In the genomic region with DNA sequence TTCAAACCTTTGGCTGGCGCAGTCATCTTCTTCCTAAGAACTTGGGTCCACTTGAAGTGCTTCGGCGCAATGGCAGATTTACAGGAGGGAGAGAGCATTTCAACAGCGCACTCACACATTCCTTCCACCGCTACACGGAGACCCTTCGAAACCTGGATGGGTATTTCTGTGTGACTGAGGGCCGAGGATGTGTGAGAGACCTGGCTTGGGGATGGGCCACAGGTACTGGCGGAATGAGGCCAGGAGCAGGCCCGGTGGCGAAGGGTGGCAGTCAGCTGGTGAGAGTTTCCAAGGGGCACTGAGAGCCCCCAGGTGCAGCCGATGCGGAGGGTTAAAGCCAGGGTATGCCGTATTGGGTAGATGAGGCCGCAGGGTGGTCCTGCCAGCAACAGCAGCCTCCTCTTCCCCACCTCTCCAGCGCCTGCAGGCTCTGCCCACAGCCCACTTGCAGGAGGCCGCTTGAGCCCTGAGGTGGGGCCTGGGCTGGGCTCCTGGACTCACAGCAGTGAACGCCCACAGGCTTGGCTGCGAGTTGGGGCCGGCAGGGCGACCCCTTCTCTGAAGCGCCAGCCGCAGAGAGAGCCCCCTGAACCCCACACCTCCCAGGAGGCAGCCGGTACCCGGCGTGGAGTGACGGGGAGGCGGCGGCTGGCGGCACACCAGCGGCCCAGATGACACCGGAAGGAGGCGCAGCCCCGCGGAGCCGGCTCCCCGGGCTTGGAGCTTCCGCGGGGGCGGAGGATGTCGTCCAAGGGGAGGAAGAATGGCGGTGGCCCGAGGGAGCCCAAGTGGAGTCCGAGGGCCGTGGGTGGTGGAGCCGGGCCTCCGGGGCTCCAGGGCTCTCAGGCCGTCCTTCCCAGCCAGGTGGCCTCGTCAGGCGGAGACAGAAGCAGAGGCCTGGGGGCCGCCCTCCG, we compare ENCODE assay signal across 8 cellular contexts.
DNase-seq lines count a peak whose midpoint lies in the region; ATAC-seq and TF ChIP-seq lines count a peak whose summit lies in the region.

No MANE protein-coding gene starts in this region.

- CTCF ChIA-PET in CD8-positive, alpha-beta memory T cell (lab: Charles Lee): interaction anchor here (0.7 to 2.8 kb wide), 11 partner anchors 9 to 166 kb away, joined by 3 to 19 read pairs (median 4); no protein-coding TSS in a partner anchor

- no peaks in the 10 kb centered on the region for H3K9me3 ChIP-seq in CD8-positive, alpha-beta memory T cell (ENCODE audit: low read length)
- H3K9me3 ChIP-seq in HAP-1: no peaks in the 10 kb centered on the region

- peak in 3 of 5 donors; percentile 8 to 55 (median 18) for DNase-seq in CD8-positive, alpha-beta memory T cell
- peak; percentile 8 for DNase-seq in M059J (ENCODE audit: low read depth)
- DNase-seq in foreskin keratinocyte: no peak
- no peak for DNase-seq in retinal pigment epithelial cell (ENCODE audit: low read depth)
- no peak for DNase-seq in MV-4-11 (lab: John Stamatoyannopoulos, UW)
- DNase-seq in HAP-1 (ENCODE audit: low spot score in 2 of 2): no peak
- no peak for DNase-seq in G401 (ENCODE audit: low spot score)
- no peak for DNase-seq in activated T-helper 2 cell treated with anti-CD3 and anti-CD28 coated beads, Interferon-gamma antibody, Interleukin-2, Interleukin-4, amounts not matched to agents 10 μg/mL and 5 μg/mL and 100 μg/mL, durations not matched to agents 14 hours and 24 hours and 36 hours (ENCODE audit: low spot score)

- peaks cover 0 to 80% (median 2%) of the 10 kb centered on the region in 3 donors for H3K36me3 Mint-ChIP-seq in CD8-positive, alpha-beta memory T cell
- H3K36me3 Mint-ChIP-seq in activated T-helper 2 cell treated with anti-CD3 and anti-CD28 coated beads, Interferon-gamma antibody, Interleukin-2, Interleukin-4, amounts not matched to agents 10 μg/mL and 5 μg/mL and 100 μg/mL, durations not matched to agents 14 hours and 24 hours and 36 hours (ENCODE audit: low read depth): no peaks in the 10 kb centered on the region

- H3K9me3 Mint-ChIP-seq in CD8-positive, alpha-beta memory T cell: no peaks in the 10 kb centered on the region
- H3K9me3 Mint-ChIP-seq in activated T-helper 2 cell treated with anti-CD3 and anti-CD28 coated beads, Interferon-gamma antibody, Interleukin-2, Interleukin-4, amounts not matched to agents 10 μg/mL and 5 μg/mL and 100 μg/mL, durations not matched to agents 14 hours and 24 hours and 36 hours: no peaks in the 10 kb centered on the region

- ATAC-seq in foreskin keratinocyte: peak; percentile 24

- H3K4me1 ChIP-seq in CD8-positive, alpha-beta memory T cell (ENCODE audit: insufficient read depth, low read length): no peaks in the 10 kb centered on the region
- H3K4me1 ChIP-seq in foreskin keratinocyte (no peaks in the 10 kb centered on the region), HAP-1 (peaks cover 10% of the 10 kb centered on the region)

- H3K27ac Mint-ChIP-seq in CD8-positive, alpha-beta memory T cell: no peak overlapping the region
- H3K27ac Mint-ChIP-seq in activated T-helper 2 cell treated with anti-CD3 and anti-CD28 coated beads, Interferon-gamma antibody, Interleukin-2, Interleukin-4, amounts not matched to agents 10 μg/mL and 5 μg/mL and 100 μg/mL, durations not matched to agents 14 hours and 24 hours and 36 hours: no peak overlapping the region

- peaks cover 7 to 9% (median 8%) of the 10 kb centered on the region in 3 donors for H3K4me1 Mint-ChIP-seq in CD8-positive, alpha-beta memory T cell
- H3K4me1 Mint-ChIP-seq in activated T-helper 2 cell treated with anti-CD3 and anti-CD28 coated beads, Interferon-gamma antibody, Interleukin-2, Interleukin-4, amounts not matched to agents 10 μg/mL and 5 μg/mL and 100 μg/mL, durations not matched to agents 14 hours and 24 hours and 36 hours (ENCODE audit: low read depth): no peaks in the 10 kb centered on the region

- in situ Hi-C loops in HAP-1 (cut with MboI; ENCODE audit: low sequenced_read_pairs) (no loop called here), G401 (cut with HindIII; ENCODE audit: low sequenced_read_pairs) (no loop called here)

- H3K27me3 ChIP-seq in CD8-positive, alpha-beta memory T cell (ENCODE audit: insufficient read depth, low read length, poor library complexity, severe bottlenecking): no peaks in the 10 kb centered on the region
- no peaks in the 10 kb centered on the region for H3K27me3 ChIP-seq in foreskin keratinocyte
- H3K27me3 ChIP-seq in HAP-1 (ENCODE audit: low read depth): no peaks in the 10 kb centered on the region

- POLR2A ChIA-PET in CD8-positive, alpha-beta memory T cell (lab: Charles Lee): interaction anchor here (0.6 kb wide), 1 partner anchor 18 kb away, joined by 14 read pairs; no protein-coding TSS in a partner anchor

- no peaks in the 10 kb centered on the region for H3K27me3 Mint-ChIP-seq in CD8-positive, alpha-beta memory T cell
- H3K27me3 Mint-ChIP-seq in activated T-helper 2 cell treated with anti-CD3 and anti-CD28 coated beads, Interferon-gamma antibody, Interleukin-2, Interleukin-4, amounts not matched to agents 10 μg/mL and 5 μg/mL and 100 μg/mL, durations not matched to agents 14 hours and 24 hours and 36 hours (ENCODE audit: low read depth): no peaks in the 10 kb centered on the region

- no peak overlapping the region for H3K4me3 ChIP-seq in CD8-positive, alpha-beta memory T cell (ENCODE audit: low read length)
- H3K4me3 ChIP-seq in retinal pigment epithelial cell (ENCODE audit: low read length): peak overlapping the region; percentile 39
- no peak overlapping the region for H3K4me3 ChIP-seq in HAP-1

- no peak overlapping the region for H3K27ac ChIP-seq in CD8-positive, alpha-beta memory T cell (ENCODE audit: low read depth, low read length)
- no peak overlapping the region for H3K27ac ChIP-seq in foreskin keratinocyte

- H3K4me3 Mint-ChIP-seq in CD8-positive, alpha-beta memory T cell: peak overlapping the region in 2 of 7 donors; percentile 19 to 41
- no peak overlapping the region for H3K4me3 Mint-ChIP-seq in activated T-helper 2 cell treated with anti-CD3 and anti-CD28 coated beads, Interferon-gamma antibody, Interleukin-2, Interleukin-4, amounts not matched to agents 10 μg/mL and 5 μg/mL and 100 μg/mL, durations not matched to agents 14 hours and 24 hours and 36 hours (ENCODE audit: low read depth)

- TF ChIP-seq CTCF in foreskin keratinocyte (conservative IDR thresholded peaks at IDR 0.05) (no peak), retinal pigment epithelial cell (conservative IDR thresholded peaks at IDR 0.05; ENCODE audit: low read depth, low read length) (no peak)

- intact Hi-C loops in activated T-helper 2 cell treated with anti-CD3 and anti-CD28 coated beads, Interferon-gamma antibody, Interleukin-2, Interleukin-4, amounts not matched to agents 10 μg/mL and 5 μg/mL and 100 μg/mL, durations not matched to agents 14 hours and 24 hours and 36 hours (cut with micrococcal nuclease): no loop called here

- H3K36me3 ChIP-seq in CD8-positive, alpha-beta memory T cell (ENCODE audit: insufficient read depth, low read length): peaks cover 4% of the 10 kb centered on the region
- no peaks in the 10 kb centered on the region for H3K36me3 ChIP-seq in HAP-1 (replicated peaks)

Comparison
In these comparisons a context has a peak if more than half of its experiments do, and no peak if none do; other contexts are left out.
1. DNase-seq: peak in CD8-positive, alpha-beta memory T cell (3 of 5) and M059J (single experiment); none in foreskin keratinocyte (0 of 2), retinal pigment epithelial cell (single experiment), MV-4-11 (single experiment), HAP-1 (0 of 2), G401 (single experiment) and activated T-helper 2 cell treated with anti-CD3 and anti-CD28 coated beads, Interferon-gamma antibody, Interleukin-2, Interleukin-4, amounts not matched to agents 10 μg/mL and 5 μg/mL and 100 μg/mL, durations not matched to agents 14 hours and 24 hours and 36 hours (single experiment).